ENCODE assay signal across 19 cellular contexts in the genomic region with DNA sequence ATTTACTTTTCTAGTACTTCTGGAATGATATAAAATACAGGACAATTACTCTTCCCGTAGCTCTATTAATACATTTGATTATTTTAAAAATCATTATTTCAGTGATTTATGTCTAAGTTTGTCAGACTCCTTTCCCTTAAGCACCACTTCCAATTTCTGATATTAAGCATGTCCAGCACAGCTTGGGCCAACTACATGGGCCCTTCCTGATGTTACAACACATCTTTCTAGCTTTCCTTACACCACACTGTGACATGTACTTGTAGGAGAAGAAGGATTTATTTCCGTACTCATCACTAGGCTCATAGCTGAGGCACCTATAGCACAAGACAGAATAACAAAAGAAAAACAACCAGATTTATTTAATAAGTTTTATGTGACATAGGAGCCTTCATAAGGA.
"Had no signal": no experiment of that assay in that cellular context is flagged by ENCODE, and none has a peak within 500 bp of the region (broad histone marks: within the 10 kb centered on the region; RNA-seq: fewer than 3 reads in every experiment).

No MANE protein-coding gene starts in this region.

- DNase-seq: cortex of kidney; effector CD8-positive, alpha-beta T cell; effector memory CD8-positive, alpha-beta T cell; endodermal cell; erythroblast; esophagus squamous epithelium; foreskin melanocyte; glutamatergic neuron; hippocampal formation; mesenchymal stem cell had no signal

- H3K9me3 ChIP-seq: colonic mucosa, esophagus squamous epithelium, gastrocnemius medialis, heart right ventricle, left lung, lower lobe of right lung, mucosa of descending colon had no signal

- ATAC-seq: effector memory CD8-positive, alpha-beta T cell; gastrocnemius medialis had no signal

- H3K9me3 Mint-ChIP-seq: dendritic cell treated with granulocyte-macrophage colony-stimulating factor and Interleukin-4, amounts not matched to agents 40 ng/mL and 50 ng/mL, for 4 days; effector memory CD8-positive, alpha-beta T cell; endodermal cell; mesothelial cell of epicardium had no signal

- H3K27ac Mint-ChIP-seq: dendritic cell treated with granulocyte-macrophage colony-stimulating factor and Interleukin-4, amounts not matched to agents 40 ng/mL and 50 ng/mL, for 4 days; effector memory CD8-positive, alpha-beta T cell; endodermal cell; mesothelial cell of epicardium had no signal

- H3K36me3 Mint-ChIP-seq: mesothelial cell of epicardium had no signal

- H3K27me3 Mint-ChIP-seq: dendritic cell treated with granulocyte-macrophage colony-stimulating factor and Interleukin-4, amounts not matched to agents 40 ng/mL and 50 ng/mL, for 4 days had no signal

- H3K4me1 ChIP-seq: colonic mucosa, gastrocnemius medialis, heart right ventricle, left lung, lower lobe of right lung had no signal

- H3K36me3 ChIP-seq: colonic mucosa, esophagus squamous epithelium, gastrocnemius medialis, heart right ventricle, left lung, lower lobe of right lung had no signal

- H3K27me3 ChIP-seq: colonic mucosa, gastrocnemius medialis, left lung had no signal

- H3K27ac ChIP-seq: colonic mucosa, epithelial cell of prostate, esophagus squamous epithelium, gastrocnemius medialis, heart right ventricle, left lung, lower lobe of right lung had no signal

- H3K4me3 Mint-ChIP-seq: dendritic cell treated with granulocyte-macrophage colony-stimulating factor and Interleukin-4, amounts not matched to agents 40 ng/mL and 50 ng/mL, for 4 days; effector memory CD8-positive, alpha-beta T cell; endodermal cell; mesothelial cell of epicardium had no signal

- H3K4me3 ChIP-seq: colonic mucosa, esophagus squamous epithelium, gastrocnemius medialis, heart right ventricle, left lung, lower lobe of right lung, mucosa of descending colon had no signal
